2 cellular contexts compared by ENCODE assay signal in genomic region chr3:100561459-100562158, GRCh38.
A peak's percentile ranks its signal among the peaks of the same experiment; 100 is the strongest.
TF ChIP-seq lines count a peak whose summit lies in the region.

No MANE protein-coding gene starts in this region.

TF ChIP-seq in liver, 16 proteins besides CTCF, POLR2A, EP300 and RAD21:
- TF ChIP-seq ZBTB33 (IDR thresholded peaks at IDR 0.05) (no peak), HNF4G (IDR thresholded peaks at IDR 0.05) (peak; percentile 25), YY1 (IDR thresholded peaks at IDR 0.05) (peak; percentile 55), FOXA2 (IDR thresholded peaks at IDR 0.05) (no peak), MAX (IDR thresholded peaks at IDR 0.05) (peak; percentile 32), NR2F2 (IDR thresholded peaks at IDR 0.05) (no peak), JUND (IDR thresholded peaks at IDR 0.05) (peak; percentile 47 to 55), HNF4A (conservative IDR thresholded peaks at IDR 0.05) (peak in 1 of 2 donors; percentile 36), TAF1 (conservative IDR thresholded peaks at IDR 0.05) (no peak), SP1 (IDR thresholded peaks at IDR 0.05) (peak; percentile 26), REST (IDR thresholded peaks at IDR 0.05) (no peak), EGR1 (IDR thresholded peaks at IDR 0.05; ENCODE audit: low read depth in 2 of 2) (peak in 1 of 2 donors; percentile 39), RXRA (IDR thresholded peaks at IDR 0.05) (peak in 1 of 2 donors; percentile 12)

TF ChIP-seq in HepG2, 621 proteins besides CTCF, POLR2A, EP300 and RAD21:
- TF ChIP-seq PATZ1 (CRISPR knock-in tag; IDR thresholded peaks at IDR 0.05), result no peak
